ENCODE assay signal across 24 cellular contexts in genomic region chr15:85810075-85810474, GRCh38.
"Had no signal": no experiment of that assay in that cellular context is flagged by ENCODE, and none has a peak within 500 bp of the region (broad histone marks: within the 10 kb centered on the region; RNA-seq: fewer than 3 reads in every experiment).

No MANE protein-coding gene starts in this region.

- H3K27ac ChIP-seq: body of pancreas, dorsolateral prefrontal cortex, gastrocnemius medialis, heart left ventricle, ovary, psoas muscle, tibial nerve, vagina had no signal

- H3K4me1 ChIP-seq: body of pancreas, psoas muscle, tibial nerve, vagina had no signal

- ATAC-seq: activated CD4-positive, alpha-beta T cell treated with anti-CD3 and anti-CD28 coated beads for 36 hours; body of pancreas; gastrocnemius medialis; heart left ventricle; mucosa of descending colon; psoas muscle; right cardiac atrium; WTC11 had no signal

- H3K27me3 ChIP-seq: body of pancreas, dorsolateral prefrontal cortex, gastrocnemius medialis, heart left ventricle, ovary, tibial nerve, vagina had no signal

- H3K4me3 ChIP-seq: body of pancreas, dorsolateral prefrontal cortex, gastrocnemius medialis, heart left ventricle, mucosa of descending colon, ovary, psoas muscle, tibial nerve, vagina had no signal

- H3K9me3 ChIP-seq: body of pancreas, gastrocnemius medialis, heart left ventricle, mucosa of descending colon, ovary, psoas muscle, tibial nerve, vagina had no signal

- DNase-seq: activated CD4-positive, alpha-beta T cell treated with anti-CD3 and anti-CD28 coated beads for 36 hours; activated CD4-positive, alpha-beta T cell treated with anti-CD3 and anti-CD28 coated beads, Interleukin-2, amount 50 U/mL, for 48 hours; activated T-cell treated with anti-CD3 and anti-CD28 coated beads for 4 hours; body of pancreas; central memory CD4-positive, alpha-beta T cell; dorsolateral prefrontal cortex; erythroblast; gastrocnemius medialis; heart left ventricle; immature natural killer cell; kidney glomerular epithelial cell; mesenchymal stem cell; mucosa of descending colon; naive B cell; ovary; psoas muscle; right cardiac atrium; stimulated activated CD4-positive, alpha-beta T cell treated with anti-CD3 and anti-CD28 coated beads, Interleukin-2, amount 100 ng/mL, for 24 hours; stimulated activated naive CD4-positive, alpha-beta T cell treated with Interleukin-2 at 50 U/mL for 16 hours; substantia nigra had no signal

- FAIRE-seq: colon had no signal

- H3K36me3 ChIP-seq: gastrocnemius medialis, heart left ventricle, ovary, tibial nerve, vagina had no signal
